ENCODE assay signal across 6 cellular contexts in genomic region chr2:10581990-10582389, GRCh38.
"Had no signal": no experiment of that assay in that cellular context is flagged by ENCODE, and none has a peak within 500 bp of the region (broad histone marks: within the 10 kb centered on the region; RNA-seq: fewer than 3 reads in every experiment).

No MANE protein-coding gene starts in this region.

- ATAC-seq: GM23338, HepG2, K562 had no signal

- DNase-seq: H9, HCEC 1CT had no signal

- H3K27ac ChIP-seq: HL-60 had no signal

- H2AFZ ChIP-seq: GM23338 had no signal

- H3K9me3 Mint-ChIP-seq: GM23338, H9 had no signal

- H3K4me2 ChIP-seq: GM23338 had no signal

- H3K4me3 ChIP-seq: GM23338, K562 had no signal

- H3K4me3 Mint-ChIP-seq: GM23338, H9 had no signal
